In genomic region chr10:106395061-106395749, GRCh38 we compare ENCODE assay signal across 1 cellular context.
A peak's percentile ranks its signal among the peaks of the same experiment; 100 is the strongest.
TF ChIP-seq lines count a peak whose summit lies in the region.

No MANE protein-coding gene starts in this region.

TF ChIP-seq in liver, 16 proteins besides CTCF, POLR2A, EP300 and RAD21 (continued from another document):
- TF ChIP-seq NR2F2 (IDR thresholded peaks at IDR 0.05) (no peak), SP1 (IDR thresholded peaks at IDR 0.05) (no peak), RXRA (IDR thresholded peaks at IDR 0.05) (peak in 1 of 2 donors; percentile 16), REST (IDR thresholded peaks at IDR 0.05) (no peak), FOXA2 (IDR thresholded peaks at IDR 0.05) (no peak), ATF3 (IDR thresholded peaks at IDR 0.05) (no peak), FOXA1 (IDR thresholded peaks at IDR 0.05) (no peak), MAX (IDR thresholded peaks at IDR 0.05) (no peak), HNF4A (conservative IDR thresholded peaks at IDR 0.05) (peak in 1 of 2 donors; percentile 43)
